Comparison of ENCODE assay signal across 13 cellular contexts in genomic region chr10:91190388-91190870, GRCh38. TPM values are rescaled to one million over a fixed set of nuclear protein-coding genes. Genes with fewer than 3 reads are reported as not detected.
DNase-seq lines count a peak whose midpoint lies in the region; ATAC-seq, FAIRE-seq and TF ChIP-seq lines count a peak whose summit lies in the region.
"Had no signal": no experiment of that assay in that cellular context is flagged by ENCODE, and none has a peak within 500 bp of the region (broad histone marks: within the 10 kb centered on the region; RNA-seq: fewer than 3 reads in every experiment).

No MANE protein-coding gene starts in this region.

- peak; percentile 96 for FAIRE-seq in astrocyte (lab: Jason Lieb, UNC)

- H4K20me1 ChIP-seq in GM23248 (ENCODE audit: insufficient read depth) (no peaks in the 10 kb centered on the region), astrocyte (ENCODE audit: insufficient read depth, low read length) (no peaks in the 10 kb centered on the region)

- peaks cover 36% of the 10 kb centered on the region for H3F3A ChIP-seq in GM23248 (ENCODE audit: insufficient read depth)

- H3K27ac Mint-ChIP-seq in astrocyte (ENCODE audit: unreplicated experiment) = no peak overlapping the region
- no peak overlapping the region for H3K27ac Mint-ChIP-seq in endodermal cell

- H3K9ac ChIP-seq in GM23248 = peak overlapping the region; percentile 64
- H3K9ac ChIP-seq in astrocyte (ENCODE audit: low read length) = no peak overlapping the region
- no peak overlapping the region for H3K9ac ChIP-seq in endodermal cell (ENCODE audit: extremely low read depth, low read length, poor library complexity, severe bottlenecking)

- H3K4me1 Mint-ChIP-seq in astrocyte (ENCODE audit: low read depth, unreplicated experiment) = peaks cover 32% of the 10 kb centered on the region
- H3K4me1 Mint-ChIP-seq in endodermal cell = no peaks in the 10 kb centered on the region

- H3K27me3 Mint-ChIP-seq in astrocyte (ENCODE audit: low read depth, unreplicated experiment) (no peaks in the 10 kb centered on the region), endodermal cell (ENCODE audit: insufficient read depth) (peaks cover 13% of the 10 kb centered on the region)

- H3K36me3 ChIP-seq in GM23248 (ENCODE audit: low read depth) (no peaks in the 10 kb centered on the region), astrocyte (ENCODE audit: insufficient read depth, low read length) (no peaks in the 10 kb centered on the region), endodermal cell (ENCODE audit: control insufficient read depth, insufficient read depth, low read length) (no peaks in the 10 kb centered on the region)
- H3K36me3 ChIP-seq: thyroid gland had no signal

- H3K36me3 Mint-ChIP-seq in astrocyte (ENCODE audit: low read depth, unreplicated experiment) (peaks cover 2% of the 10 kb centered on the region), endodermal cell (ENCODE audit: low read depth) (no peaks in the 10 kb centered on the region)

- H3K27ac ChIP-seq in GM23248 (peak overlapping the region; percentile 90), astrocyte (ENCODE audit: low read depth, low read length) (peak overlapping the region; percentile 33), endodermal cell (ENCODE audit: low read depth, low read length) (no peak overlapping the region)
- H3K27ac ChIP-seq: thyroid gland had no signal

- WGBS in GM23248 (ENCODE audit: low coverage in 1 of 2, low lambda C conversion rate in 2 of 2, missing lambda C conversion rate in 2 of 2), 2 experiments = 33 to 41% methylated on average over 1 of the region's 1 CpG
- WGBS in endodermal cell (ENCODE audit: insufficient coverage in 1 of 2, insufficient read length in 1 of 2), 2 experiments = no CpG with 5 or more reads among the region's 1 CpG

- H3K4me1 ChIP-seq in GM23248 (ENCODE audit: insufficient read depth) = peaks cover 54% of the 10 kb centered on the region
- H3K4me1 ChIP-seq in astrocyte (ENCODE audit: insufficient read depth, low read length) = peaks cover 19% of the 10 kb centered on the region
- H3K4me1 ChIP-seq in endodermal cell (ENCODE audit: control insufficient read depth, insufficient read depth, low read length) = no peaks in the 10 kb centered on the region

- no peaks in the 10 kb centered on the region for H3K9me3 Mint-ChIP-seq in astrocyte (ENCODE audit: unreplicated experiment)
- H3K9me3 Mint-ChIP-seq in endodermal cell = no peaks in the 10 kb centered on the region

- ATAC-seq in GM18909 (IDR thresholded peaks at IDR 0.05; ENCODE audit: poor library complexity, unreplicated experiment) (no peak), GM21528 (IDR thresholded peaks at IDR 0.05; ENCODE audit: low FRiP score, unreplicated experiment) (no peak)
- ATAC-seq: mucosa of descending colon had no signal

- H2AFZ ChIP-seq in GM23248 (no peak overlapping the region), astrocyte (ENCODE audit: low read depth, low read length) (no peak overlapping the region)

- TF ChIP-seq CTCF in AG10803 (conservative IDR thresholded peaks at IDR 0.05; ENCODE audit: low read length) = no peak
- TF ChIP-seq CTCF in astrocyte (IDR thresholded peaks at IDR 0.05; ENCODE audit: insufficient read depth, low read depth, low read length) = no peak
- no peak for TF ChIP-seq CTCF in endodermal cell (conservative IDR thresholded peaks at IDR 0.05)

- H3K4me3 ChIP-seq in AG10803 (ENCODE audit: low read length) (no peak overlapping the region), GM23248 (no peak overlapping the region), astrocyte (ENCODE audit: insufficient read depth, low read depth, low read length) (no peak overlapping the region), endodermal cell (ENCODE audit: low read length) (no peak overlapping the region)
- H3K4me3 ChIP-seq: mucosa of descending colon, thyroid gland had no signal

- H3K9me3 ChIP-seq in GM23248 (ENCODE audit: low read depth) (no peaks in the 10 kb centered on the region), astrocyte (ENCODE audit: insufficient read depth, low read depth, low read length) (no peaks in the 10 kb centered on the region), endodermal cell (ENCODE audit: control insufficient read depth, low read length) (no peaks in the 10 kb centered on the region)
- H3K9me3 ChIP-seq: mucosa of descending colon, thyroid gland had no signal

- H3K4me2 ChIP-seq in GM23248 (ENCODE audit: unreplicated experiment) = peak overlapping the region; percentile 34
- no peak overlapping the region for H3K4me2 ChIP-seq in astrocyte (ENCODE audit: low read length)

- no peaks in the 10 kb centered on the region for H3K9me2 ChIP-seq in GM23248 (ENCODE audit: insufficient read depth)

- peaks cover 71% of the 10 kb centered on the region for H3K79me2 ChIP-seq in GM23248 (ENCODE audit: insufficient read depth)
- peaks cover 15% of the 10 kb centered on the region for H3K79me2 ChIP-seq in astrocyte (ENCODE audit: insufficient read depth, low read length)

- no peak overlapping the region for H3K4me3 Mint-ChIP-seq in astrocyte (ENCODE audit: unreplicated experiment)
- no peak overlapping the region for H3K4me3 Mint-ChIP-seq in endodermal cell

- no peaks in the 10 kb centered on the region for H3K27me3 ChIP-seq in GM23248 (replicated peaks; ENCODE audit: insufficient read depth)
- H3K27me3 ChIP-seq in astrocyte (ENCODE audit: insufficient read depth, low read length) = no peaks in the 10 kb centered on the region
- H3K27me3 ChIP-seq in endodermal cell (ENCODE audit: control insufficient read depth, insufficient read depth, low read length, poor library complexity, severe bottlenecking) = no peaks in the 10 kb centered on the region
- H3K27me3 ChIP-seq: thyroid gland had no signal

- in situ Hi-C loops in GM23248 (cut with MboI) = no loop called here

- DNase-seq in AG10803 (ENCODE audit: low read depth) = peak; percentile 83
- peak; percentile 87 for DNase-seq in GM23248
- DNase-seq in astrocyte (ENCODE audit: low read depth) = peak; percentile 73
- peak; percentile 41 for DNase-seq in myocyte (ENCODE audit: low read depth)
- DNase-seq in endodermal cell = no peak
- DNase-seq in NCI-H774 (lab: John Stamatoyannopoulos, UW) = no peak
- DNase-seq: activated naive CD4-positive, alpha-beta T cell treated with anti-CD3 and anti-CD28 coated beads, Interleukin-2, amount 50 U/mL, for 16 hours; DMS153; mucosa of descending colon; NCI-H524; thyroid gland had no signal

RNA-seq across cellular contexts. Expression of gene PCGF5, which starts 30.0 kb away (rescaled TPM):
- 33.9 and 39.8 TPM in 2 replicates for total RNA-seq in GM23248 (2014; rRNA removed; shearing (Covaris generic))
- 23.5 and 26.7 TPM in 2 replicates for polyA plus RNA-seq in GM23248 (2016; fragmentation: Nextera tagmentation; extraction: Ambion mirVana)
- 28.2 and 31.5 TPM in 2 replicates for total RNA-seq in astrocyte
- 28.9 and 33.5 TPM in 2 replicates for total RNA-seq in myocyte
- 12.6 TPM for polyA plus RNA-seq in myocyte (2012)
- 1 to 10 TPM; 6.8 to 9.2 TPM for total RNA-seq in endodermal cell
- polyA plus RNA-seq in endodermal cell (2013, experiment 1 of 2) = 16.0 TPM
- 16.5 TPM for polyA plus RNA-seq in endodermal cell (2013, experiment 2 of 2)

Comparison
In these comparisons a context has a peak if more than half of its experiments do, and no peak if none do; other contexts are left out.
1. DNase-seq: peak in AG10803 (single experiment), GM23248 (single experiment), astrocyte (single experiment) and myocyte (single experiment); none in endodermal cell (single experiment) and NCI-H774 (single experiment).